Comparison of ENCODE assay signal across 13 cellular contexts in genomic region chr12:69008510-69008909, GRCh38.
DNase-seq lines count a peak whose midpoint lies in the region; ATAC-seq and TF ChIP-seq lines count a peak whose summit lies in the region.
"Had no signal": no experiment of that assay in that cellular context is flagged by ENCODE, and none has a peak within 500 bp of the region (broad histone marks: within the 10 kb centered on the region; RNA-seq: fewer than 3 reads in every experiment).

No MANE protein-coding gene starts in this region.

- peak overlapping the region; percentile 85 for H3K27ac Mint-ChIP-seq in mesothelial cell of epicardium
- H3K27ac Mint-ChIP-seq: CD8-positive, alpha-beta T cell; natural killer cell; T-helper 1 cell treated with Interleukin-12 subunit alpha and Interleukin-12 subunit beta and Interleukin-4 antibody, amounts not matched to agents 30 μg/mL and 1 μg/mL, for 36 hours had no signal

- no peak overlapping the region for H3K4me3 ChIP-seq in RWPE2 (ENCODE audit: severe bottlenecking)
- no peak overlapping the region for H3K4me3 ChIP-seq in effector memory CD4-positive, alpha-beta T cell (ENCODE audit: insufficient read depth, low read depth, low read length, poor library complexity, severe bottlenecking)
- H3K4me3 ChIP-seq in uterus: no peak overlapping the region

- H3K36me3 Mint-ChIP-seq in mesothelial cell of epicardium: no peaks in the 10 kb centered on the region
- H3K36me3 Mint-ChIP-seq: CD8-positive, alpha-beta T cell; natural killer cell had no signal

- DNase-seq in ELR (ENCODE audit: low read depth) (peak; percentile 14), NCI-H1417 (lab: John Stamatoyannopoulos, UW) (peak; percentile 40 to 81 (median 52)), RWPE2 (ENCODE audit: low spot score) (no peak), mesothelial cell of epicardium (ENCODE audit: low spot score in 2 of 2, unreplicated experiment in 2 of 2) (no peak), uterus (no peak)
- no peak for DNase-seq in effector memory CD4-positive, alpha-beta T cell
- DNase-seq in effector CD8-positive, alpha-beta T cell (lab: John Stamatoyannopoulos, UW): no peak
- DNase-seq: activated CD8-positive, alpha-beta memory T cell treated with anti-CD3 and anti-CD28 coated beads, Interleukin-2, amount 50 U/mL, for 4 hours; anterior cingulate cortex; CD8-positive, alpha-beta T cell; natural killer cell had no signal

- no peak overlapping the region for H3K4me3 Mint-ChIP-seq in mesothelial cell of epicardium
- H3K4me3 Mint-ChIP-seq: CD8-positive, alpha-beta T cell; natural killer cell; T-helper 1 cell treated with Interleukin-12 subunit alpha and Interleukin-12 subunit beta and Interleukin-4 antibody, amounts not matched to agents 30 μg/mL and 1 μg/mL, for 36 hours had no signal

- no peak for TF ChIP-seq POLR2A in uterus (IDR thresholded peaks at IDR 0.05)

- no peaks in the 10 kb centered on the region for H3K9me3 ChIP-seq in RWPE2 (ENCODE audit: severe bottlenecking)
- no peaks in the 10 kb centered on the region for H3K9me3 ChIP-seq in effector memory CD4-positive, alpha-beta T cell (ENCODE audit: control insufficient read depth, low read length)
- no peaks in the 10 kb centered on the region for H3K9me3 ChIP-seq in uterus

- H3K9me3 Mint-ChIP-seq in mesothelial cell of epicardium: peaks cover 3% of the 10 kb centered on the region
- H3K9me3 Mint-ChIP-seq: CD8-positive, alpha-beta T cell; natural killer cell had no signal

- H3K27ac ChIP-seq in RWPE2 (ENCODE audit: poor library complexity, severe bottlenecking) (peak overlapping the region; percentile 81), uterus (no peak overlapping the region)
- no peak overlapping the region for H3K27ac ChIP-seq in effector memory CD4-positive, alpha-beta T cell (ENCODE audit: insufficient read depth, low read length, poor library complexity, severe bottlenecking)

- H3K36me3 ChIP-seq in RWPE2 (ENCODE audit: low read depth) (no peaks in the 10 kb centered on the region), uterus (no peaks in the 10 kb centered on the region)
- H3K36me3 ChIP-seq in effector memory CD4-positive, alpha-beta T cell (ENCODE audit: control insufficient read depth, insufficient read depth, low read length): no peaks in the 10 kb centered on the region

- no peaks in the 10 kb centered on the region for H3K27me3 Mint-ChIP-seq in mesothelial cell of epicardium (ENCODE audit: low read depth)

- peaks cover 23% of the 10 kb centered on the region for H3K4me1 ChIP-seq in RWPE2 (ENCODE audit: insufficient read depth, poor library complexity, severe bottlenecking)
- no peaks in the 10 kb centered on the region for H3K4me1 ChIP-seq in effector memory CD4-positive, alpha-beta T cell (ENCODE audit: control insufficient read depth, insufficient read depth, low read length, poor library complexity, severe bottlenecking)
- H3K4me1 ChIP-seq in uterus: no peaks in the 10 kb centered on the region

- peaks cover 35% of the 10 kb centered on the region for H3K4me1 Mint-ChIP-seq in mesothelial cell of epicardium

- no peaks in the 10 kb centered on the region for H3K27me3 ChIP-seq in RWPE2 (ENCODE audit: insufficient read depth, poor library complexity, severe bottlenecking)
- H3K27me3 ChIP-seq in effector memory CD4-positive, alpha-beta T cell (replicated peaks; ENCODE audit: control insufficient read depth, insufficient read depth, low read length, poor library complexity, severe bottlenecking): no peaks in the 10 kb centered on the region
- no peaks in the 10 kb centered on the region for H3K27me3 ChIP-seq in uterus

- TF ChIP-seq CTCF in RWPE2 (IDR thresholded peaks at IDR 0.05; ENCODE audit: poor library complexity, severe bottlenecking): no peak
- no peak for TF ChIP-seq CTCF in mesothelial cell of epicardium (IDR thresholded peaks at IDR 0.05; ENCODE audit: unreplicated experiment)
- no peak for TF ChIP-seq CTCF in uterus (IDR thresholded peaks at IDR 0.05)

- ATAC-seq in RWPE2 (ENCODE audit: low read depth) (peak; percentile 69), GM21447 (IDR thresholded peaks at IDR 0.05; ENCODE audit: unreplicated experiment) (no peak)
- ATAC-seq: CD8-positive, alpha-beta T cell; natural killer cell had no signal

- intact Hi-C loops in uterus (cut with DNase I; ENCODE audit: low total_unique reads): no loop called here

Comparison
In these comparisons a context has a peak if more than half of its experiments do, and no peak if none do; other contexts are left out.
1. DNase-seq: peak in ELR (single experiment) and NCI-H1417 (3 of 3); none in RWPE2 (single experiment), mesothelial cell of epicardium (0 of 2), effector memory CD4-positive, alpha-beta T cell (0 of 3), effector CD8-positive, alpha-beta T cell (single experiment) and uterus (0 of 2).